Comparison of ENCODE assay signal across 8 cellular contexts in the genomic region with DNA sequence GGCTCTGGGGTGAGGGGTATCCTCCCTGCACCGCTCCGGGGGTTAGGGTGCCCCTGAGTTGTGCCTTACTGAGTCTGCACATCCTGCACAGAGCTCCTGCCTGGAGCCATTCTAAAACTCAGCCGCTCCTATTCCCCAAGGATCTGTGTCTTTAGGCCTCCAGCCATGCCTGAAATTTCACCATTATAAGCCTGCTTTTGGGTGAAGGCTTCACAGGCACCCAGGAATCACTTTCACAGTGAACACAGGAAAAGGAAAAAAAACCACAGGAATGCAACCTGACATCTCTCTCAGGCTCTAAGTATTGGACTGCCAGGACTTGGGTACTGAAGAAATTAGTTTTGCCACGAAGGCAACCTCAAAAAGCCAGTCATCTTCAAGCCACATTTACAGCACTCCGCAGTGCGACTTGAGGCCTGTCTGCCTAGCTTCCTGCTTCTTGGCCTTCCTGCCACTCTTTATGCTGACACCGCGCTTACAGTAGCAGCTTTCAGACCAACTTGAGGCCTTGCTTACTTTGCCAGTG. TPM values are rescaled to one million over a fixed set of nuclear protein-coding genes. Genes with fewer than 3 reads are reported as not detected.
A peak's percentile ranks its signal among the peaks of the same experiment; 100 is the strongest.
DNase-seq lines count a peak whose midpoint lies in the region; ATAC-seq and TF ChIP-seq lines count a peak whose summit lies in the region.

No MANE protein-coding gene starts in this region.

- peak; percentile 95 to 100 (median 98) for ATAC-seq in T-cell (replicated peaks in 1 of 4)

- POLR2A ChIA-PET in T-cell (lab: Charles Lee), result interaction anchor here in 1 of 2 donors (1.5 kb wide), 1 partner anchor 24 kb away, joined by 7 read pairs; no protein-coding TSS in a partner anchor

- H3K4me1 Mint-ChIP-seq in T-cell (peaks cover 61 to 62% (median 61%) of the 10 kb centered on the region in 3 donors), glutamatergic neuron (ENCODE audit: low read depth, unreplicated experiment) (peaks cover 27% of the 10 kb centered on the region)

- TF ChIP-seq CTCF in AG10803 (conservative IDR thresholded peaks at IDR 0.05; ENCODE audit: low read length) (no peak), HFF-Myc (IDR thresholded peaks at IDR 0.05; ENCODE audit: low read depth, low read length, missing control alignments) (no peak), astrocyte of the spinal cord (IDR thresholded peaks at IDR 0.05; ENCODE audit: low read depth, low read length) (no peak), glutamatergic neuron (IDR thresholded peaks at IDR 0.05; ENCODE audit: partially characterized antibody, unreplicated experiment) (no peak)

- no peaks in the 10 kb centered on the region for H3K9me3 ChIP-seq in mesodermal cell (ENCODE audit: control insufficient read depth, low read length)

- peaks cover 18% of the 10 kb centered on the region for H3K36me3 Mint-ChIP-seq in T-cell
- peaks cover 9% of the 10 kb centered on the region for H3K36me3 Mint-ChIP-seq in glutamatergic neuron (ENCODE audit: unreplicated experiment)

- H3K27ac ChIP-seq in mesodermal cell (ENCODE audit: low read depth, low read length, severe bottlenecking), result peak overlapping the region; percentile 88
- H3K27ac ChIP-seq in substantia nigra (ENCODE audit: low read depth, low read length, poor library complexity, severe bottlenecking), result peak overlapping the region; percentile 9

- H3K4me3 Mint-ChIP-seq in T-cell (peak overlapping the region in 1 of 3 donors; percentile 24), glutamatergic neuron (ENCODE audit: unreplicated experiment) (no peak overlapping the region)

- in situ Hi-C loops in astrocyte of the spinal cord (cut with HindIII; ENCODE audit: low sequenced_read_pairs), result no loop called here

- no peaks in the 10 kb centered on the region for H3K9me3 Mint-ChIP-seq in T-cell
- peaks cover 7% of the 10 kb centered on the region for H3K9me3 Mint-ChIP-seq in glutamatergic neuron (ENCODE audit: unreplicated experiment)

- no peak overlapping the region for H3K4me3 ChIP-seq in AG10803 (ENCODE audit: low read length)
- H3K4me3 ChIP-seq in HFF-Myc (replicated peaks; ENCODE audit: low read depth, low read length), result no peak overlapping the region
- H3K4me3 ChIP-seq in astrocyte of the spinal cord (ENCODE audit: low read depth, low read length), result no peak overlapping the region
- H3K4me3 ChIP-seq in mesodermal cell (ENCODE audit: extremely low read depth, insufficient read depth, low read length, poor library complexity, severe bottlenecking), result no peak overlapping the region

- peaks cover 3% of the 10 kb centered on the region for H3K36me3 ChIP-seq in mesodermal cell (ENCODE audit: control insufficient read depth, insufficient read depth, low read length)

- CTCF ChIA-PET in T-cell (lab: Charles Lee), result interaction anchor here (0.6 to 1.9 kb wide), 7 partner anchors 24 to 176 kb away, joined by 3 to 8 read pairs (median 3); a partner anchor contains a TSS

- H3K4me1 ChIP-seq in mesodermal cell (ENCODE audit: control insufficient read depth, insufficient read depth, low read length, poor library complexity, severe bottlenecking), result peaks cover 33% of the 10 kb centered on the region

- H3K27me3 Mint-ChIP-seq in T-cell, result no peaks in the 10 kb centered on the region
- peaks cover 12% of the 10 kb centered on the region for H3K27me3 Mint-ChIP-seq in glutamatergic neuron (ENCODE audit: unreplicated experiment)

- peak; percentile 98 for DNase-seq in AG10803 (ENCODE audit: low read depth)
- DNase-seq in HFF-Myc (ENCODE audit: extremely low read depth, low read depth), result peak; percentile 72
- peak; percentile 24 to 64 (median 48) for DNase-seq in T-cell
- peak; percentile 93 for DNase-seq in astrocyte of the spinal cord (ENCODE audit: low read depth, low spot score)
- DNase-seq in substantia nigra (lab: John Stamatoyannopoulos, UW), result peak in 9 of 49 donors; percentile 6 to 27 (median 19)
- no peak for DNase-seq in glutamatergic neuron
- DNase-seq in cerebellar cortex (ENCODE audit: low spot score), result no peak

- H3K27ac Mint-ChIP-seq in T-cell (peak overlapping the region; percentile 89 to 98), glutamatergic neuron (ENCODE audit: unreplicated experiment) (no peak overlapping the region)

- WGBS in mesodermal cell (ENCODE audit: insufficient coverage in 2 of 2), 2 experiments, result 81 to 84% methylated on average over 7 of the region's 8 CpGs

RNA-seq across cellular contexts. Expression of a gene that starts 30.9 kb away (rescaled TPM):
- total RNA-seq in T-cell (10 to 100 TPM; 26.9 to 62.7 (median 40.8) TPM), glutamatergic neuron (ENCODE audit: unreplicated experiment) (4.8 TPM)
- polyA plus RNA-seq in mesodermal cell (2013, experiment 1 of 2), result 22.4 TPM
- polyA plus RNA-seq in mesodermal cell (2013, experiment 2 of 2), result 23.0 TPM

Comparison
In these comparisons a context has a peak if more than half of its experiments do, and no peak if none do; other contexts are left out.
1. DNase-seq: peak in AG10803 (single experiment), HFF-Myc (single experiment), T-cell (34 of 34) and astrocyte of the spinal cord (single experiment); none in glutamatergic neuron (single experiment) and cerebellar cortex (single experiment).